Comparison of ENCODE assay signal across 22 cellular contexts in the genomic region with DNA sequence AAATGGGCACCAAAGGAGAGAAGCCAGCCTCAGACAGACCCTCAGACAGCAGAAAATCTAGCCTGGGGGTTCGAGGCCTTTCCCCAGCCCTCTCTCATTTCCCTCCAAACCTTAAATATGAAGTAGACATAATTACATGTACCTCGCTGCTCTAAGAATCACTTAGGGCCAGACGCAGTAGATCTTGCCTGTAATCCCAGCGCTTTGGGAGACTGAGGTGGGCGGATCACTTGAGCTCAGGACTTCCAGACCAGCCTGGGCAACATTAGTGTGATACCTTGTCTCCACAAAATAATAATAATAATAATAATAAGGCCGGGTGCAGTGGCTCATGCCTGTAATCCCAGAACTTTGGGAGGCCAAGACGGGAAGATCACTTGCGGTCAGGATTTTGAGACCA. TPM values are rescaled to one million over a fixed set of nuclear protein-coding genes. Genes with fewer than 3 reads are reported as not detected.
DNase-seq lines count a peak whose midpoint lies in the region; ATAC-seq, FAIRE-seq and TF ChIP-seq lines count a peak whose summit lies in the region.
"Had no signal": no experiment of that assay in that cellular context is flagged by ENCODE, and none has a peak within 500 bp of the region (broad histone marks: within the 10 kb centered on the region; RNA-seq: fewer than 3 reads in every experiment).

No MANE protein-coding gene starts in this region.

- no peaks in the 10 kb centered on the region for H3K9me2 ChIP-seq in Karpas-422 (replicated peaks; ENCODE audit: insufficient read depth, low read length)

- peak; percentile 16 for DNase-seq in activated effector memory CD4-positive, alpha-beta T cell treated with anti-CD3 and anti-CD28 coated beads, Interleukin-2, amount 50 U/mL, for 16 hours
- no peak for DNase-seq in activated effector memory CD4-positive, alpha-beta T cell treated with Interleukin-2 at 50 U/mL for 16 hours
- DNase-seq in right lobe of liver (peak in 2 of 3 donors; percentile 1 to 3), HepG2 (ENCODE audit: low spot score) (no peak), omental fat pad (ENCODE audit: low spot score) (peak; percentile 10), NCI-H187 treated with DMSO at 0.1 percent for 48 hours (lab: John Stamatoyannopoulos, UW) (no peak), Karpas-422 (no peak)
- DNase-seq: AML-193; CD4-positive, alpha-beta memory T cell; DMS153; DMS79; GDM1; HCEC 1CT had no signal

- H3K36me3 ChIP-seq in right lobe of liver, result no peaks in the 10 kb centered on the region
- no peaks in the 10 kb centered on the region for H3K36me3 ChIP-seq in HepG2 (replicated peaks in 1 of 2; ENCODE audit: control insufficient read depth in 1 of 2, insufficient read depth in 2 of 2, low read length in 2 of 2)
- H3K36me3 ChIP-seq in Karpas-422 (ENCODE audit: insufficient read depth, low read length), result no peaks in the 10 kb centered on the region
- H3K36me3 ChIP-seq: BLaER1 had no signal

- H3K4me3 ChIP-seq in right lobe of liver (no peak overlapping the region), HepG2 (replicated peaks in 1 of 3; ENCODE audit: insufficient read depth in 1 of 3, low read depth in 2 of 3, low read length in 3 of 3) (no peak overlapping the region), Karpas-422 (ENCODE audit: low read length) (no peak overlapping the region)
- H3K4me3 ChIP-seq: A549, BLaER1, GM23338 had no signal

- no peak for ATAC-seq in right lobe of liver
- ATAC-seq in HepG2, result no peak
- ATAC-seq in omental fat pad (ENCODE audit: low FRiP score), result no peak
- no peak for ATAC-seq in GM18505 (IDR thresholded peaks at IDR 0.05; ENCODE audit: unreplicated experiment)
- ATAC-seq: A549, GM23338 had no signal

- TF ChIP-seq RAD21 in HepG2 (CRISPR knock-in tag; IDR thresholded peaks at IDR 0.05), result no peak

- 90% methylated on average over 6 of the region's 8 CpGs for WGBS in right lobe of liver (ENCODE audit: insufficient coverage, low coverage, low lambda C conversion rate, missing lambda C conversion rate)
- 56% methylated on average over 8 of the region's 8 CpGs for WGBS in HepG2 (ENCODE audit: low lambda C conversion rate)

- in situ Hi-C loops in HepG2 (cut with HindIII; ENCODE audit: extremely low pct_ligation_motif_present, low pct_unique_long_range_greater_than_20kb), result no loop called here

- H3K9me3 ChIP-seq in right lobe of liver, result no peaks in the 10 kb centered on the region
- no peaks in the 10 kb centered on the region for H3K9me3 ChIP-seq in HepG2 (ENCODE audit: low read length)
- H3K9me3 ChIP-seq in Karpas-422 (ENCODE audit: low read length), result no peaks in the 10 kb centered on the region
- H3K9me3 ChIP-seq: A549, BLaER1 had no signal

- H3K9ac ChIP-seq in HepG2 (ENCODE audit: insufficient read depth, low read depth, low read length), result no peak overlapping the region
- no peak overlapping the region for H3K9ac ChIP-seq in Karpas-422 (ENCODE audit: low read length)
- H3K9ac ChIP-seq: BLaER1 had no signal

- TF ChIP-seq EP300 in HepG2 (IDR thresholded peaks at IDR 0.05; ENCODE audit: low read depth in 2 of 2, low read length in 2 of 2) (no peak), HepG2 (CRISPR knock-in tag; IDR thresholded peaks at IDR 0.05; ENCODE audit: borderline replicate concordance) (no peak)

- no peaks in the 10 kb centered on the region for H3K79me2 ChIP-seq in HepG2 (ENCODE audit: insufficient read depth, low read length)
- H3K79me2 ChIP-seq in Karpas-422 (ENCODE audit: low read length), result no peaks in the 10 kb centered on the region

- H3K27me3 ChIP-seq in right lobe of liver (no peaks in the 10 kb centered on the region), HepG2 (ENCODE audit: control insufficient read depth in 1 of 2, insufficient read depth in 2 of 2, low read length in 2 of 2) (peaks cover 7 to 48% of the 10 kb centered on the region in 2 experiments), Karpas-422 (ENCODE audit: low read length) (no peaks in the 10 kb centered on the region)

- BruUV-seq in HepG2 (replicated peaks; lab: Mats Ljungman, UMichigan), result no TSS peak

- POLR2A ChIA-PET in HepG2 (lab: Yijun Ruan, JAX), result no interaction called here

- H3K27ac ChIP-seq in right lobe of liver (no peak overlapping the region), HepG2 (ENCODE audit: extremely low read length, insufficient read depth, low read length) (no peak overlapping the region), Karpas-422 (ENCODE audit: low read length) (no peak overlapping the region)
- H3K27ac ChIP-seq: 22Rv1, A549, BLaER1, HL-60 had no signal

- intact Hi-C loops in right lobe of liver (cut with DNase I), result loop anchor here in 1 of 2 donors (10.0 kb wide), 1 partner anchor 66 kb away; no protein-coding TSS in a partner anchor
- intact Hi-C loops in HepG2 (cut with micrococcal nuclease; ENCODE audit: unreplicated experiment), result no loop called here

- CTCF ChIA-PET in HepG2 (lab: Yijun Ruan, JAX; ENCODE audit: low intra/inter-chr PET ratio, low total read pairs), result no interaction called here

- H3K4me2 ChIP-seq in HepG2 (ENCODE audit: low read depth, low read length) (no peak overlapping the region), Karpas-422 (ENCODE audit: low read depth, low read length, poor library complexity, severe bottlenecking) (no peak overlapping the region)
- H3K4me2 ChIP-seq: A549, BLaER1, GM23338 had no signal

- no peak overlapping the region for H2AFZ ChIP-seq in HepG2 (ENCODE audit: low read length)
- no peak overlapping the region for H2AFZ ChIP-seq in Karpas-422 (ENCODE audit: low read length)
- H2AFZ ChIP-seq: GM23338 had no signal

- H3K4me1 ChIP-seq in right lobe of liver, result peaks cover 0 to 32% (median 5%) of the 10 kb centered on the region in 4 donors
- H3K4me1 ChIP-seq in HepG2 (ENCODE audit: insufficient read depth, low read length), result peaks cover 60% of the 10 kb centered on the region
- H3K4me1 ChIP-seq in Karpas-422 (ENCODE audit: low read length), result peaks cover 5% of the 10 kb centered on the region; the same call in 1 of the 2 replicates
- H3K4me1 ChIP-seq: BLaER1 had no signal

- TF ChIP-seq POLR2A in right lobe of liver (IDR thresholded peaks at IDR 0.05) (no peak), HepG2 (IDR thresholded peaks at IDR 0.05; ENCODE audit: insufficient read depth in 1 of 2, low read depth in 2 of 2, low read length in 2 of 2) (no peak), GM18505 (IDR thresholded peaks at IDR 0.05; ENCODE audit: borderline replicate concordance, extremely low read depth, insufficient read depth, insufficient read length) (no peak)

- no peak for TF ChIP-seq CTCF in right lobe of liver (IDR thresholded peaks at IDR 0.05)
- no peak for TF ChIP-seq CTCF in HepG2 (CRISPR knock-in tag; IDR thresholded peaks at IDR 0.05)
- no peak for TF ChIP-seq CTCF in omental fat pad (IDR thresholded peaks at IDR 0.05)

- FAIRE-seq in HepG2 (lab: Jason Lieb, UNC), result no peak
- FAIRE-seq: A549, GM12892, H54 had no signal

- H4K20me1 ChIP-seq in HepG2 (ENCODE audit: insufficient read depth, low read length) (no peaks in the 10 kb centered on the region), Karpas-422 (ENCODE audit: insufficient read depth, low read depth, low read length) (no peaks in the 10 kb centered on the region)
- H4K20me1 ChIP-seq: BLaER1 had no signal

TF ChIP-seq in HepG2, 621 proteins besides CTCF, POLR2A, EP300 and RAD21 (continues in another document):
- TF ChIP-seq, protein P1, sequence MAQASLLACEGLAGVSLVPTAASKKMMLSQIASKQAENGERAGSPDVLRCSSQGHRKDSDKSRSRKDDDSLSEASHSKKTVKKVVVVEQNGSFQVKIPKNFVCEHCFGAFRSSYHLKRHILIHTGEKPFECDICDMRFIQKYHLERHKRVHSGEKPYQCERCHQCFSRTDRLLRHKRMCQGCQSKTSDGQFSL (CRISPR knock-in tag; IDR thresholded peaks at IDR 0.05), result no peak
- TF ChIP-seq ZNF251 (CRISPR knock-in tag; IDR thresholded peaks at IDR 0.05) (no peak), HIVEP1 (CRISPR knock-in tag; IDR thresholded peaks at IDR 0.05) (no peak), ZNF781 (CRISPR knock-in tag; IDR thresholded peaks at IDR 0.05; ENCODE audit: borderline replicate concordance, not compliant biosample characterization) (no peak), ZNF446 (CRISPR knock-in tag; IDR thresholded peaks at IDR 0.05) (no peak), ZNF747 (CRISPR knock-in tag; IDR thresholded peaks at IDR 0.05; ENCODE audit: borderline replicate concordance) (no peak)
- TF ChIP-seq, protein P2, sequence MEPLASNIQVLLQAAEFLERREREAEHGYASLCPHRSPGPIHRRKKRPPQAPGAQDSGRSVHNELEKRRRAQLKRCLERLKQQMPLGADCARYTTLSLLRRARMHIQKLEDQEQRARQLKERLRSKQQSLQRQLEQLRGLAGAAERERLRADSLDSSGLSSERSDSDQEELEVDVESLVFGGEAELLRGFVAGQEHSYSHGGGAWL (CRISPR knock-in tag; IDR thresholded peaks at IDR 0.05), result no peak

RNA-seq across cellular contexts. Expression of a gene that starts 52.1 kb away (rescaled TPM):
- total RNA-seq in right lobe of liver (under 1 TPM in 2 of 6 experiments, not detected in 4; 0.10 to 0.12 TPM), HepG2 (2016; rRNA removed; fragmentation: Illumina TruSeq; extraction: Trizol) (0.09 and 0.24 TPM in 2 replicates), omental fat pad (under 1 TPM in 2 of 4 donors, not detected in 2; 0.28 to 0.48 TPM)
- total RNA-seq in HepG2 (2016; cell fraction: cytosol; rRNA removed; fragmentation: Illumina TruSeq; extraction: Trizol; ENCODE audit: low read depth), result 0.09 TPM in 1 of 2 replicates, not detected in the other
- 0.06 and 0.33 TPM in 2 replicates for total RNA-seq in HepG2 (2016; cell fraction: insoluble cytoplasmic fraction; rRNA removed; fragmentation: Illumina TruSeq; extraction: Trizol)
- 0.10 and 0.12 TPM in 2 replicates for total RNA-seq in HepG2 (2016; cell fraction: membrane; rRNA removed; fragmentation: Illumina TruSeq; extraction: Trizol)
- not detected in 2 replicates for total RNA-seq in HepG2 (2016; cell fraction: nucleus; rRNA removed; fragmentation: Illumina TruSeq; extraction: Trizol)
- 0.04 TPM in 1 of 2 replicates, not detected in the other for polyA plus RNA-seq in HepG2 (2011; rRNA removed)
- polyA plus RNA-seq in HepG2 (2011; cell fraction: cytosol; rRNA removed), result 0.08 and 0.17 TPM in 2 replicates
- polyA plus RNA-seq in HepG2 (2011; cell fraction: nucleus; rRNA removed), result 0.05 and 0.08 TPM in 2 replicates
- polyA plus RNA-seq in HepG2 (2012), result 0.08 TPM in 1 of 2 replicates, not detected in the other
- polyA plus RNA-seq in HepG2 (2016; cell fraction: cytosol; fragmentation: Illumina TruSeq; extraction: Trizol; ENCODE audit: low read depth), result 0.07 and 0.10 TPM in 2 replicates
- polyA plus RNA-seq in HepG2 (2016; cell fraction: insoluble cytoplasmic fraction; fragmentation: Illumina TruSeq; extraction: Trizol; ENCODE audit: low read depth), result 0.27 and 0.40 TPM in 2 replicates
- 0.12 and 0.22 TPM in 2 replicates for polyA plus RNA-seq in HepG2 (2016; cell fraction: membrane; fragmentation: Illumina TruSeq; extraction: Trizol; ENCODE audit: low read depth)
- polyA plus RNA-seq in HepG2 (2016; cell fraction: nucleus; fragmentation: Illumina TruSeq; extraction: Trizol; ENCODE audit: insufficient read depth, low read depth), result 0.25 and 0.30 TPM in 2 replicates
- polyA minus RNA-seq in HepG2 (2011; rRNA and poly(A)+ RNA removed; ENCODE audit: low replicate concordance), result 0.30 and 2.8 TPM in 2 replicates
- polyA minus RNA-seq in HepG2 (2011; cell fraction: cytosol; rRNA and poly(A)+ RNA removed), result 0.20 TPM in 1 of 2 replicates, not detected in the other
- polyA minus RNA-seq in HepG2 (2011; cell fraction: nucleus; rRNA and poly(A)+ RNA removed), result not detected in 2 replicates
- not detected in 2 replicates for total RNA-seq in Karpas-422 (2014; rRNA removed; shearing (Covaris generic); ENCODE audit: low replicate concordance)
- total RNA-seq: CD4-positive, alpha-beta memory T cell had no signal
- polyA plus RNA-seq: CD14-positive monocyte; CD4-positive, alpha-beta memory T cell; GM23338 had no signal

Comparison
In these comparisons a context has a peak if more than half of its experiments do, and no peak if none do; other contexts are left out.
1. DNase-seq: peak in activated effector memory CD4-positive, alpha-beta T cell treated with anti-CD3 and anti-CD28 coated beads, Interleukin-2, amount 50 U/mL, for 16 hours (single experiment), right lobe of liver (2 of 3) and omental fat pad (single experiment); none in activated effector memory CD4-positive, alpha-beta T cell treated with Interleukin-2 at 50 U/mL for 16 hours (single experiment), HepG2 (single experiment), NCI-H187 treated with DMSO at 0.1 percent for 48 hours (single experiment) and Karpas-422 (single experiment).